8 cellular contexts compared by ENCODE assay signal in the genomic region with DNA sequence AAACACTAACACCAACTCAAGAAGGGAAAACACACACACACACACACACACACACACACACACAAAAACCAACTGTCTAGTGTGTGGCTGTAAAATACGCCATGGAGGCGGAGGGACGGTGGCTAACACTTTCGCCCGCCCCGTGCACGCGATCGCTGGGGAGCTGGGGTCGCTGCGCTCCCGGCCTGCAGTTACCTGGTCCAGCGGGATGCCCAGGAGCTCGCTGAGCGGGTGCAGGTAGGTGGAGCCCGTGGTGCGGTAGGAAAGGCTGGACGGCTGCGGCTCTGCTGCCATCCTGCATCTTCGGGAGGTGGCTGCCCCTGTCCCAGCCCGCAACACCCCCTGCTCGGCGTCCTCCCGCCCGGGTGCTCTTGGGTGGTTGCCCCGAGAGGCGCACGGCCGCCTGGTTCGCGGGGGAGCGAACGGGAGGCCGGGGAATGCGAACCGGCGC. TPM values are rescaled to one million over a fixed set of nuclear protein-coding genes. Genes with fewer than 3 reads are reported as not detected.
A peak's percentile ranks its signal among the peaks of the same experiment; 100 is the strongest.
DNase-seq lines count a peak whose midpoint lies in the region; ATAC-seq and TF ChIP-seq lines count a peak whose summit lies in the region.

No MANE protein-coding gene starts in this region.

- H3K27ac ChIP-seq in CD4-positive, CD25-positive, alpha-beta regulatory T cell (ENCODE audit: insufficient read depth, low read length, poor library complexity, severe bottlenecking): peak overlapping the region; percentile 75
- H3K27ac ChIP-seq in HL-60 (replicated peaks) (peak overlapping the region; percentile 80), esophagus muscularis mucosa (replicated peaks in 1 of 4) (peak overlapping the region; percentile 86 to 93 (median 92))

- H3K9me3 ChIP-seq in CD4-positive, CD25-positive, alpha-beta regulatory T cell (ENCODE audit: control insufficient read depth in 2 of 2, low read length in 2 of 2): no peaks in the 10 kb centered on the region
- no peaks in the 10 kb centered on the region for H3K9me3 ChIP-seq in esophagus muscularis mucosa

- TF ChIP-seq POLR2A in esophagus muscularis mucosa (IDR thresholded peaks at IDR 0.05; ENCODE audit: low read depth): no peak

- intact Hi-C loops in esophagus muscularis mucosa (cut with DNase I): loop anchor here (5.0 kb wide), 3 partner anchors 40 to 190 kb away; partner anchors contain the start of gene E2F3
- intact Hi-C loops in natural killer cell (cut with micrococcal nuclease): loop anchor here (5.0 kb wide), 1 partner anchor 480 kb away; no protein-coding TSS in a partner anchor

- H3K4me3 ChIP-seq in CD4-positive, CD25-positive, alpha-beta regulatory T cell (ENCODE audit: low read depth, low read length): peak overlapping the region; percentile 93
- H3K4me3 ChIP-seq in HL-60 (replicated peaks; ENCODE audit: insufficient read depth, low read length) (peak overlapping the region; percentile 77), esophagus muscularis mucosa (peak overlapping the region; percentile 79 to 90 (median 86))

- H3K4me1 ChIP-seq in CD4-positive, CD25-positive, alpha-beta regulatory T cell (ENCODE audit: control insufficient read depth, insufficient read depth, low read length, poor library complexity, severe bottlenecking): peaks cover 52% of the 10 kb centered on the region
- peaks cover 36 to 56% (median 44%) of the 10 kb centered on the region in 4 donors for H3K4me1 ChIP-seq in esophagus muscularis mucosa

- peak in 2 of 3 donors; percentile 41 to 60 for DNase-seq in CD4-positive, CD25-positive, alpha-beta regulatory T cell
- DNase-seq in GM20000 (ENCODE audit: low spot score) (peak; percentile 41), HL-60 (ENCODE audit: low read depth in 1 of 2, low spot score in 1 of 2) (no peak), esophagus muscularis mucosa (ENCODE audit: extremely low spot score) (peak; percentile 85), natural killer cell (no peak), glomerular visceral epithelial cell (ENCODE audit: extremely low spot score) (no peak), KG1 (lab: John Stamatoyannopoulos, UW) (no peak)
- DNase-seq in T-helper 2 cell treated with Interferon-gamma antibody and Interleukin-4, amounts not matched to agents 5 μg/mL and 100 μg/mL, for 36 hours (ENCODE audit: low spot score): peak; percentile 50

- H3K27me3 ChIP-seq in CD4-positive, CD25-positive, alpha-beta regulatory T cell (ENCODE audit: control insufficient read depth, insufficient read depth, low read length): no peaks in the 10 kb centered on the region
- H3K27me3 ChIP-seq in HL-60 (ENCODE audit: insufficient read depth, poor library complexity, severe bottlenecking) (no peaks in the 10 kb centered on the region), esophagus muscularis mucosa (no peaks in the 10 kb centered on the region)

- TF ChIP-seq EP300 in esophagus muscularis mucosa (IDR thresholded peaks at IDR 0.05): no peak

- H3K27ac Mint-ChIP-seq in CD4-positive, CD25-positive, alpha-beta regulatory T cell: peak overlapping the region; percentile 85 to 99 (median 95)
- peak overlapping the region; percentile 93 for H3K27ac Mint-ChIP-seq in T-helper 2 cell treated with Interferon-gamma antibody and Interleukin-4, amounts not matched to agents 5 μg/mL and 100 μg/mL, for 36 hours
- H3K27ac Mint-ChIP-seq in natural killer cell: peak overlapping the region; percentile 65 to 76

- ATAC-seq in CD4-positive, CD25-positive, alpha-beta regulatory T cell (ENCODE audit: low read depth in 2 of 2): peak; percentile 13 to 16
- peak; percentile 57 to 71 (median 59) for ATAC-seq in natural killer cell

- no peaks in the 10 kb centered on the region for H3K27me3 Mint-ChIP-seq in CD4-positive, CD25-positive, alpha-beta regulatory T cell
- H3K27me3 Mint-ChIP-seq in T-helper 2 cell treated with Interferon-gamma antibody and Interleukin-4, amounts not matched to agents 5 μg/mL and 100 μg/mL, for 36 hours (ENCODE audit: low read depth): no peaks in the 10 kb centered on the region
- peaks cover 17 to 20% of the 10 kb centered on the region in 2 donors for H3K27me3 Mint-ChIP-seq in natural killer cell (ENCODE audit: low read depth in 2 of 2)

- under 1% methylated on average over 17 of the region's 37 CpGs for WGBS in esophagus muscularis mucosa

- TF ChIP-seq CTCF in GM20000 (IDR thresholded peaks at IDR 0.05; ENCODE audit: extremely low read depth, missing control alignments): no peak
- TF ChIP-seq CTCF in HL-60 (IDR thresholded peaks at IDR 0.05; ENCODE audit: insufficient read depth, low read length): no peak
- no peak for TF ChIP-seq CTCF in esophagus muscularis mucosa (IDR thresholded peaks at IDR 0.05)
- TF ChIP-seq CTCF in natural killer cell (IDR thresholded peaks at IDR 0.05): no peak

- H3K36me3 ChIP-seq in CD4-positive, CD25-positive, alpha-beta regulatory T cell (ENCODE audit: control insufficient read depth, insufficient read depth, low read length): no peaks in the 10 kb centered on the region
- no peaks in the 10 kb centered on the region for H3K36me3 ChIP-seq in esophagus muscularis mucosa

- peak overlapping the region; percentile 94 to 99 (median 98) for H3K4me3 Mint-ChIP-seq in CD4-positive, CD25-positive, alpha-beta regulatory T cell
- H3K4me3 Mint-ChIP-seq in T-helper 2 cell treated with Interferon-gamma antibody and Interleukin-4, amounts not matched to agents 5 μg/mL and 100 μg/mL, for 36 hours: peak overlapping the region; percentile 91
- H3K4me3 Mint-ChIP-seq in natural killer cell: peak overlapping the region; percentile 95

- H3K9me3 Mint-ChIP-seq in CD4-positive, CD25-positive, alpha-beta regulatory T cell: peaks cover 0 to 1% (median 0%) of the 10 kb centered on the region in 7 donors
- no peaks in the 10 kb centered on the region for H3K9me3 Mint-ChIP-seq in T-helper 2 cell treated with Interferon-gamma antibody and Interleukin-4, amounts not matched to agents 5 μg/mL and 100 μg/mL, for 36 hours
- H3K9me3 Mint-ChIP-seq in natural killer cell: no peaks in the 10 kb centered on the region

- no peaks in the 10 kb centered on the region for H3K36me3 Mint-ChIP-seq in CD4-positive, CD25-positive, alpha-beta regulatory T cell
- no peaks in the 10 kb centered on the region for H3K36me3 Mint-ChIP-seq in T-helper 2 cell treated with Interferon-gamma antibody and Interleukin-4, amounts not matched to agents 5 μg/mL and 100 μg/mL, for 36 hours (ENCODE audit: low read depth)
- H3K36me3 Mint-ChIP-seq in natural killer cell: no peaks in the 10 kb centered on the region

- peaks cover 23 to 54% (median 42%) of the 10 kb centered on the region in 4 donors for H3K4me1 Mint-ChIP-seq in CD4-positive, CD25-positive, alpha-beta regulatory T cell
- H3K4me1 Mint-ChIP-seq in T-helper 2 cell treated with Interferon-gamma antibody and Interleukin-4, amounts not matched to agents 5 μg/mL and 100 μg/mL, for 36 hours (ENCODE audit: low read depth): peaks cover 49% of the 10 kb centered on the region
- peaks cover 24 to 29% of the 10 kb centered on the region in 2 donors for H3K4me1 Mint-ChIP-seq in natural killer cell

RNA-seq across cellular contexts. Expression of gene MBOAT1, which starts 0.3 kb away (rescaled TPM):
- total RNA-seq in CD4-positive, CD25-positive, alpha-beta regulatory T cell: 26.4 TPM
- polyA plus RNA-seq in CD4-positive, CD25-positive, alpha-beta regulatory T cell: 1 to 10 TPM; 3.6 to 7.0 (median 5.1) TPM
- total RNA-seq in esophagus muscularis mucosa (1 to 10 TPM; 4.3 to 5.6 (median 4.7) TPM), natural killer cell (1 to 10 TPM; 3.6 to 7.5 (median 5.2) TPM)

Comparison
In these comparisons a context has a peak if more than half of its experiments do, and no peak if none do; other contexts are left out.
1. DNase-seq: peak in CD4-positive, CD25-positive, alpha-beta regulatory T cell (2 of 3), GM20000 (single experiment), T-helper 2 cell treated with Interferon-gamma antibody and Interleukin-4, amounts not matched to agents 5 μg/mL and 100 μg/mL, for 36 hours (single experiment) and esophagus muscularis mucosa (single experiment); none in HL-60 (0 of 2), natural killer cell (single experiment), glomerular visceral epithelial cell (single experiment) and KG1 (single experiment).
2. Peak in every context shown above with its lines, with median percentiles within 50 percentile points of each other: H3K27ac ChIP-seq, H3K4me3 ChIP-seq, H3K27ac Mint-ChIP-seq and H3K4me3 Mint-ChIP-seq.